Comparison of ENCODE assay signal across 19 cellular contexts in the genomic region with DNA sequence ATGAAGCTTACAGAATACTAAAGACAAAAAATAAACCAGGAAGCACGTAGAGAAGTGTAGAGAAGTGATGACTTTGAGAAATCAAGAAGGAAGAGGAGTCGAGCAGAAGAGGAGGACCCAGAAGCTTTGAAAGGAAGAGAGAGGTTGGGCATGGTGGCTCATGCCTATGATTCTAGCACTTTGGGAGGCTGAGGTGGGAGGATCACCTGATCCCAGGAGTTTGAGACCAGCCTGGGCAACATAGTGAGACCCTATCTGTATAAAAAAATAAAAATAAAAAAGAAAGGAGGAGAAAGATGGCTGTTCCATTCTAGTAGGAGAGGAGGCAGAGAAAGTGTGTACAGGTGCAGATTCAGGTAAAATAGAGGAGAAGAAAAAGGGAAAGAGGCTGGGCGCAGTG. TPM values are rescaled to one million over a fixed set of nuclear protein-coding genes. Genes with fewer than 3 reads are reported as not detected.
DNase-seq lines count a peak whose midpoint lies in the region; ATAC-seq and TF ChIP-seq lines count a peak whose summit lies in the region.
"Had no signal": no experiment of that assay in that cellular context is flagged by ENCODE, and none has a peak within 500 bp of the region (broad histone marks: within the 10 kb centered on the region; RNA-seq: fewer than 3 reads in every experiment).

No MANE protein-coding gene starts in this region.

- peaks cover 22% of the 10 kb centered on the region for H3K4me1 Mint-ChIP-seq in MCF 10A (ENCODE audit: insufficient read depth, unreplicated experiment)
- H3K4me1 Mint-ChIP-seq: CD8-positive, alpha-beta memory T cell had no signal

- WGBS in heart left ventricle, 4 donors = 74 to 86% (median 78%) methylated on average over 3 of the region's 3 CpGs

- intact Hi-C loops in left ventricle myocardium superior (cut with micrococcal nuclease) (no loop called here), heart left ventricle (cut with DNase I) (no loop called here), MCF 10A (cut with micrococcal nuclease) (no loop called here), dorsolateral prefrontal cortex (cut with DNase I) (no loop called here)

- no peak overlapping the region for H3K4me3 Mint-ChIP-seq in MCF 10A (ENCODE audit: unreplicated experiment)
- H3K4me3 Mint-ChIP-seq: T-helper 1 cell treated with Interleukin-12 subunit alpha and Interleukin-12 subunit beta and Interleukin-4 antibody, amounts not matched to agents 30 μg/mL and 1 μg/mL, for 36 hours had no signal

- POLR2A ChIA-PET in MCF 10A (lab: Yijun Ruan, JAX) = interaction anchor here (0.7 to 7.0 kb wide), 7 partner anchors 12 to 34 kb away, joined by 3 to 56 read pairs (median 9); a partner anchor contains a TSS

- H3K36me3 ChIP-seq in heart left ventricle (no peaks in the 10 kb centered on the region), muscle layer of duodenum (ENCODE audit: control insufficient read depth in 1 of 2, insufficient read depth in 2 of 2, low read length in 2 of 2) (no peaks in the 10 kb centered on the region), MG63 (no peaks in the 10 kb centered on the region)

- H3K27ac ChIP-seq in heart left ventricle (peak overlapping the region in 5 of 12 donors; percentile 67 to 80 (median 71)), muscle layer of duodenum (ENCODE audit: low read length) (peak overlapping the region; percentile 49), dorsolateral prefrontal cortex (peak overlapping the region in 2 of 59 donors; percentile 46 to 47)

- no peak for DNase-seq in left ventricle myocardium superior
- no peak for DNase-seq in heart left ventricle
- no peak for DNase-seq in MCF 10A (ENCODE audit: unreplicated experiment)
- DNase-seq in dorsolateral prefrontal cortex = no peak
- no peak for DNase-seq in MG63
- DNase-seq: activated effector memory CD4-positive, alpha-beta T cell treated with anti-CD3 and anti-CD28 coated beads, Interleukin-2, amount 50 U/mL, for 16 hours; CD8-positive, alpha-beta memory T cell; EL; GM23248 had no signal

- TF ChIP-seq CTCF in heart left ventricle (IDR thresholded peaks at IDR 0.05) = no peak
- no peak for TF ChIP-seq CTCF in MCF 10A (IDR thresholded peaks at IDR 0.05; ENCODE audit: unreplicated experiment)
- no peak for TF ChIP-seq CTCF in dorsolateral prefrontal cortex (IDR thresholded peaks at IDR 0.05 in 54 of 56, conservative IDR thresholded peaks at IDR 0.05 in 2 of 56; ENCODE audit: low read depth in 1 of 56, partially characterized antibody in 56 of 56)

- H3K4me1 ChIP-seq in heart left ventricle (peaks cover 0 to 33% (median 10%) of the 10 kb centered on the region in 12 donors), muscle layer of duodenum (ENCODE audit: control insufficient read depth in 1 of 2, insufficient read depth in 2 of 2, low read length in 2 of 2) (peaks cover 0 to 7% of the 10 kb centered on the region in 2 donors)
- H3K4me1 ChIP-seq: parathyroid adenoma had no signal

- no TSS peak for BruUV-seq in MCF 10A (replicated peaks; lab: Mats Ljungman, UMichigan)

- no peak for TF ChIP-seq POLR2A in heart left ventricle (IDR thresholded peaks at IDR 0.05)

- H3K9me3 ChIP-seq in heart left ventricle (peaks cover 0 to 6% (median 0%) of the 10 kb centered on the region in 12 donors), muscle layer of duodenum (ENCODE audit: control insufficient read depth in 1 of 2, low read length in 2 of 2) (no peaks in the 10 kb centered on the region), MG63 (no peaks in the 10 kb centered on the region)
- H3K9me3 ChIP-seq: mucosa of descending colon had no signal

- H3K27ac Mint-ChIP-seq in MCF 10A (ENCODE audit: low read depth, unreplicated experiment) = peak overlapping the region; percentile 78
- H3K27ac Mint-ChIP-seq: T-helper 1 cell treated with Interleukin-12 subunit alpha and Interleukin-12 subunit beta and Interleukin-4 antibody, amounts not matched to agents 30 μg/mL and 1 μg/mL, for 36 hours had no signal

- no peaks in the 10 kb centered on the region for H3K27me3 Mint-ChIP-seq in MCF 10A (ENCODE audit: insufficient read depth, unreplicated experiment)

- no peaks in the 10 kb centered on the region for H3K36me3 Mint-ChIP-seq in MCF 10A (ENCODE audit: insufficient read depth, unreplicated experiment)
- H3K36me3 Mint-ChIP-seq: CD8-positive, alpha-beta memory T cell had no signal

- no peak overlapping the region for H3K4me3 ChIP-seq in heart left ventricle
- no peak overlapping the region for H3K4me3 ChIP-seq in muscle layer of duodenum (ENCODE audit: low read depth in 1 of 2, low read length in 2 of 2)
- no peak overlapping the region for H3K4me3 ChIP-seq in dorsolateral prefrontal cortex
- no peak overlapping the region for H3K4me3 ChIP-seq in MG63
- H3K4me3 ChIP-seq: mucosa of descending colon had no signal

- ATAC-seq in left ventricle myocardium superior = peak; percentile 7
- ATAC-seq in heart left ventricle = no peak
- no peak for ATAC-seq in GM21717 (IDR thresholded peaks at IDR 0.05; ENCODE audit: unreplicated experiment)
- ATAC-seq in GM18502 (IDR thresholded peaks at IDR 0.05; ENCODE audit: poor library complexity, unreplicated experiment) = no peak

- H3K9me3 Mint-ChIP-seq in MCF 10A (ENCODE audit: unreplicated experiment) = no peaks in the 10 kb centered on the region
- H3K9me3 Mint-ChIP-seq: T-helper 1 cell treated with Interleukin-12 subunit alpha and Interleukin-12 subunit beta and Interleukin-4 antibody, amounts not matched to agents 30 μg/mL and 1 μg/mL, for 36 hours had no signal

- H3K27me3 ChIP-seq in heart left ventricle (no peaks in the 10 kb centered on the region), muscle layer of duodenum (ENCODE audit: low read depth, low read length) (no peaks in the 10 kb centered on the region), dorsolateral prefrontal cortex (no peaks in the 10 kb centered on the region), MG63 (no peaks in the 10 kb centered on the region)

- CTCF ChIA-PET in MCF 10A (lab: Yijun Ruan, JAX) = no interaction called here

RNA-seq across cellular contexts. Expression of a gene that starts 17.2 kb away (rescaled TPM):
- total RNA-seq in left ventricle myocardium superior (38.6 TPM), heart left ventricle (10 to 100 TPM; 21.7 to 65.8 (median 28.2) TPM), MCF 10A (2022) (74.9 and 99.8 TPM in 2 replicates), dorsolateral prefrontal cortex (10 to 100 TPM; 38.3 to 74.2 (median 53.2) TPM)
- polyA plus RNA-seq in heart left ventricle = 10 to 100 TPM; 13.9 to 34.5 TPM
- 0.91 and 18.3 TPM in 2 replicates for total RNA-seq in MG63 (2014; rRNA removed; shearing (Covaris generic); ENCODE audit: low replicate concordance)

RNA-seq across cellular contexts. Expression of a gene that starts 18.5 kb away (rescaled TPM):
- total RNA-seq in left ventricle myocardium superior (not detected), heart left ventricle (not detected), MCF 10A (2022) (not detected in 2 replicates), dorsolateral prefrontal cortex (not detected)
- not detected for polyA plus RNA-seq in heart left ventricle
- total RNA-seq in MG63 (2014; rRNA removed; shearing (Covaris generic); ENCODE audit: low replicate concordance) = not detected in 2 replicates
- total RNA-seq: CD8-positive, alpha-beta memory T cell; epithelial cell of proximal tubule; GM23248; mucosa of descending colon; Right ventricle myocardium superior; urinary bladder had no signal
- polyA plus RNA-seq: CD8-positive, alpha-beta memory T cell; GM23248; keratinocyte; urinary bladder had no signal

RNA-seq across cellular contexts. Expression of a gene that starts 29.4 kb away (rescaled TPM):
- total RNA-seq in left ventricle myocardium superior = 33.7 TPM
- total RNA-seq in heart left ventricle = 10 to 100 TPM; 33.1 to 66.6 (median 42.1) TPM
- 10 to 100 TPM; 13.7 to 59.2 TPM for polyA plus RNA-seq in heart left ventricle
- total RNA-seq in MCF 10A (2022) = 76.9 and 79.0 TPM in 2 replicates
- 10 to 100 TPM; 25.1 to 58.7 (median 39.4) TPM for total RNA-seq in dorsolateral prefrontal cortex
- 74.4 and 79.4 TPM in 2 replicates for total RNA-seq in MG63 (2014; rRNA removed; shearing (Covaris generic); ENCODE audit: low replicate concordance)

RNA-seq across cellular contexts. Expression of a gene that starts 29.6 kb away (rescaled TPM):
- 724 TPM for total RNA-seq in left ventricle myocardium superior
- total RNA-seq in heart left ventricle = 100 to 1,000 TPM; 388 to 652 (median 636) TPM
- polyA plus RNA-seq in heart left ventricle = 1,000 to 10,000 TPM in 1 of 2 donors, 100 to 1,000 TPM in 1; 973 to 1,119 TPM
- 1,049 and 1,269 TPM in 2 replicates for total RNA-seq in MCF 10A (2022)
- total RNA-seq in dorsolateral prefrontal cortex = 100 to 1,000 TPM; 297 to 519 (median 403) TPM
- total RNA-seq in MG63 (2014; rRNA removed; shearing (Covaris generic); ENCODE audit: low replicate concordance) = 283 and 364 TPM in 2 replicates

RNA-seq across cellular contexts. Expression of a gene that starts 30.2 kb away (rescaled TPM):
- total RNA-seq in left ventricle myocardium superior (90.1 TPM), heart left ventricle (100 to 1,000 TPM in 2 of 9 donors, 10 to 100 TPM in 7; 67.8 to 139 (median 86.1) TPM), MCF 10A (2022) (111 and 117 TPM in 2 replicates), dorsolateral prefrontal cortex (100 to 1,000 TPM in 100 of 120 experiments, 10 to 100 TPM in 20; 63.3 to 166 (median 116) TPM)
- 100 to 1,000 TPM in 1 of 2 donors, 10 to 100 TPM in 1; 69.6 to 114 TPM for polyA plus RNA-seq in heart left ventricle
- total RNA-seq in MG63 (2014; rRNA removed; shearing (Covaris generic); ENCODE audit: low replicate concordance) = 99.3 and 167 TPM in 2 replicates
